In genomic region chr2:167015806-167016205, GRCh38 we compare ENCODE assay signal across 3 cellular contexts.
TF ChIP-seq lines count a peak whose summit lies in the region.

No MANE protein-coding gene starts in this region.

TF ChIP-seq in HepG2, 621 proteins besides CTCF, POLR2A, EP300 and RAD21:
- TF ChIP-seq NFE2L2 (IDR thresholded peaks at IDR 0.05; ENCODE audit: low read length) = peak; percentile 79
- TF ChIP-seq KDM2A (CRISPR knock-in tag; IDR thresholded peaks at IDR 0.05; ENCODE audit: borderline replicate concordance, low read depth) = no peak
TF ChIP-seq in HepG2: peak in this region for 1.

TF ChIP-seq in A549, 52 proteins besides CTCF, POLR2A, EP300 and RAD21:
- TF ChIP-seq, protein P1, sequence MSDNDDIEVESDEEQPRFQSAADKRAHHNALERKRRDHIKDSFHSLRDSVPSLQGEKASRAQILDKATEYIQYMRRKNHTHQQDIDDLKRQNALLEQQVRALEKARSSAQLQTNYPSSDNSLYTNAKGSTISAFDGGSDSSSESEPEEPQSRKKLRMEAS (IDR thresholded peaks at IDR 0.05) = no peak
- TF ChIP-seq NFE2L2 (conservative IDR thresholded peaks at IDR 0.05; ENCODE audit: low read length) = peak; percentile 65
- no peak for TF ChIP-seq CHD2 (IDR thresholded peaks at IDR 0.05; ENCODE audit: low read length, partially characterized antibody)
- TF ChIP-seq, protein P2, sequence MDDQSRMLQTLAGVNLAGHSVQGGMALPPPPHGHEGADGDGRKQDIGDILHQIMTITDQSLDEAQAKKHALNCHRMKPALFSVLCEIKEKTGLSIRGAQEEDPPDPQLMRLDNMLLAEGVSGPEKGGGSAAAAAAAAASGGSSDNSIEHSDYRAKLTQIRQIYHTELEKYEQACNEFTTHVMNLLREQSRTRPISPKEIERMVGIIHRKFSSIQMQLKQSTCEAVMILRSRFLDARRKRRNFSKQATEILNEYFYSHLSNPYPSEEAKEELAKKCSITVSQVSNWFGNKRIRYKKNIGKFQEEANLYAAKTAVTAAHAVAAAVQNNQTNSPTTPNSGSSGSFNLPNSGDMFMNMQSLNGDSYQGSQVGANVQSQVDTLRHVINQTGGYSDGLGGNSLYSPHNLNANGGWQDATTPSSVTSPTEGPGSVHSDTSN (IDR thresholded peaks at IDR 0.05) = no peak
- TF ChIP-seq MAZ (IDR thresholded peaks at IDR 0.05; ENCODE audit: borderline replicate concordance, low read depth, low read length) = no peak
- TF ChIP-seq POLR2AphosphoS2 (conservative IDR thresholded peaks at IDR 0.05; ENCODE audit: low read length) = no peak
TF ChIP-seq in A549: peak in this region for 1.

TF ChIP-seq in IMR-90, 13 proteins besides CTCF, POLR2A, EP300 and RAD21:
- TF ChIP-seq CEBPB (IDR thresholded peaks at IDR 0.05; ENCODE audit: low read depth, low read length) = no peak
- TF ChIP-seq NFE2L2 (IDR thresholded peaks at IDR 0.05; ENCODE audit: low read depth, low read length) = peak; percentile 60
